23 cellular contexts compared by ENCODE assay signal in the genomic region with DNA sequence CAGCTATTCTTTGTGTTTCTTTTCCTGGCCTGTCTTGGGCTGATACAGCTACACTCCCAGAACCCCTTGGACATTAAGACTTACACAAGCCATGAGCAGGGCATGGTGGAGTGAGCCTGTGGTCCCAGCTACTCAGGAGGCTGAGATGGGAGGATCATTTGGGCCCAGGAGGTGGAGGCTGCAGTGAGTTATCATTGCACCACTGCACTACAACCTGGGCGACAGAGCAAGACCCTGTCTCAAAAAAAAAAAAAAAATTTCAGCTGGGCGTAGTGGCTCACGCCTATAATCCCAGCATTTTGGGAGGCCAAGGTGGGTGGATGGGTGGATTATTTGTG. TPM values are rescaled to one million over a fixed set of nuclear protein-coding genes. Genes with fewer than 3 reads are reported as not detected.
DNase-seq lines count a peak whose midpoint lies in the region; ATAC-seq and TF ChIP-seq lines count a peak whose summit lies in the region.
"Had no signal": no experiment of that assay in that cellular context is flagged by ENCODE, and none has a peak within 500 bp of the region (broad histone marks: within the 10 kb centered on the region; RNA-seq: fewer than 3 reads in every experiment).

No MANE protein-coding gene starts in this region.

- intact Hi-C loops in upper lobe of right lung (cut with DNase I) = no loop called here

- H4K20me1 ChIP-seq in MM.1S (ENCODE audit: insufficient read depth, low read length) (no peaks in the 10 kb centered on the region), osteoblast (ENCODE audit: insufficient read depth, low read length) (no peaks in the 10 kb centered on the region)

- no peaks in the 10 kb centered on the region for H3K9me2 ChIP-seq in MM.1S (replicated peaks; ENCODE audit: insufficient read depth, low read length)

- H3K27me3 Mint-ChIP-seq in chondrocyte (ENCODE audit: low read depth) = no peaks in the 10 kb centered on the region
- H3K27me3 Mint-ChIP-seq: activated T-cell treated with anti-CD3 and anti-CD28 coated beads, Interleukin-2, amount 50 U/mL, for 24 hours had no signal

- H3K4me2 ChIP-seq in MM.1S (ENCODE audit: low read depth, low read length) (peak overlapping the region; percentile 25; the same call in 1 of the 2 replicates), osteoblast (ENCODE audit: insufficient read depth, low read length) (peak overlapping the region; percentile 85)

- H3K27me3 ChIP-seq in MM.1S (replicated peaks; ENCODE audit: insufficient read depth, low read length) (no peaks in the 10 kb centered on the region), osteoblast (ENCODE audit: insufficient read depth, low read length) (no peaks in the 10 kb centered on the region), upper lobe of right lung (no peaks in the 10 kb centered on the region)
- H3K27me3 ChIP-seq: spleen had no signal

- peaks cover 68% of the 10 kb centered on the region for H3K4me1 Mint-ChIP-seq in chondrocyte (ENCODE audit: low read depth)

- no peaks in the 10 kb centered on the region for H3K36me3 ChIP-seq in MM.1S (replicated peaks; ENCODE audit: insufficient read depth, low read length)
- no peaks in the 10 kb centered on the region for H3K36me3 ChIP-seq in osteoblast (ENCODE audit: insufficient read depth, low read length)
- no peaks in the 10 kb centered on the region for H3K36me3 ChIP-seq in upper lobe of right lung
- H3K36me3 ChIP-seq: BE2C, lower lobe of right lung, neutrophil, spleen had no signal

- peaks cover 3% of the 10 kb centered on the region for H3K9me3 Mint-ChIP-seq in chondrocyte (ENCODE audit: low read depth)
- H3K9me3 Mint-ChIP-seq: stimulated activated effector memory CD8-positive, alpha-beta T cell treated with anti-CD3 and anti-CD28 coated beads, Interleukin-12 subunit alpha, Interleukin-12 subunit beta, amount 100 ng/mL, for 72 hours had no signal

- H3K4me1 ChIP-seq in MM.1S (ENCODE audit: low read length) = no peaks in the 10 kb centered on the region
- H3K4me1 ChIP-seq in osteoblast (ENCODE audit: insufficient read depth, low read length) = peaks cover 25% of the 10 kb centered on the region
- no peaks in the 10 kb centered on the region for H3K4me1 ChIP-seq in upper lobe of right lung
- H3K4me1 ChIP-seq: BE2C had no signal

- H3K4me3 Mint-ChIP-seq in chondrocyte (ENCODE audit: unreplicated experiment) = peak overlapping the region; percentile 4
- H3K4me3 Mint-ChIP-seq: activated CD4-positive, alpha-beta T cell treated with anti-CD3 and anti-CD28 coated beads for 36 hours; activated T-cell treated with anti-CD3 and anti-CD28 coated beads, Interleukin-2, amount 50 U/mL, for 24 hours; stimulated activated effector memory CD8-positive, alpha-beta T cell treated with anti-CD3 and anti-CD28 coated beads, Interleukin-12 subunit alpha, Interleukin-12 subunit beta, amount 100 ng/mL, for 72 hours had no signal

- ATAC-seq in upper lobe of right lung = no peak
- ATAC-seq: activated CD4-positive, alpha-beta T cell treated with anti-CD3 and anti-CD28 coated beads for 36 hours; GM12878; lower lobe of right lung; stimulated activated effector memory CD8-positive, alpha-beta T cell treated with anti-CD3 and anti-CD28 coated beads, Interleukin-12 subunit alpha, Interleukin-12 subunit beta, amount 100 ng/mL, for 72 hours had no signal

- H3K9me3 ChIP-seq in MM.1S (replicated peaks; ENCODE audit: insufficient read depth, low read length) (no peaks in the 10 kb centered on the region), osteoblast (ENCODE audit: low read depth, low read length) (peaks cover 2% of the 10 kb centered on the region), upper lobe of right lung (no peaks in the 10 kb centered on the region)
- H3K9me3 ChIP-seq: BE2C, lower lobe of right lung, neutrophil had no signal

- peak overlapping the region; percentile 99 for H3K27ac Mint-ChIP-seq in chondrocyte (ENCODE audit: unreplicated experiment)
- H3K27ac Mint-ChIP-seq: activated CD4-positive, alpha-beta T cell treated with anti-CD3 and anti-CD28 coated beads for 36 hours; activated T-cell treated with anti-CD3 and anti-CD28 coated beads, Interleukin-2, amount 50 U/mL, for 24 hours; stimulated activated effector memory CD8-positive, alpha-beta T cell treated with anti-CD3 and anti-CD28 coated beads, Interleukin-12 subunit alpha, Interleukin-12 subunit beta, amount 100 ng/mL, for 72 hours had no signal

- H3F3A ChIP-seq in MM.1S (ENCODE audit: insufficient read depth, low read length) = no peaks in the 10 kb centered on the region

- no peak for DNase-seq in MM.1S
- peak; percentile 39 for DNase-seq in chondrocyte (ENCODE audit: low spot score)
- DNase-seq in osteoblast (ENCODE audit: insufficient read length, low spot score, missing footprints) = no peak
- peak; percentile 17 for DNase-seq in upper lobe of right lung
- no peak for DNase-seq in foreskin melanocyte
- no peak for DNase-seq in NCI-H1092 treated with DMSO at 0.1 percent for 48 hours (lab: John Stamatoyannopoulos, UW)
- DNase-seq in NCI-H1436 (lab: John Stamatoyannopoulos, UW) = no peak
- DNase-seq: activated CD4-positive, alpha-beta T cell treated with anti-CD3 and anti-CD28 coated beads for 36 hours; activated CD8-positive, alpha-beta memory T cell treated with anti-CD3 and anti-CD28 coated beads for 24 hours; activated T-cell treated with anti-CD3 and anti-CD28 coated beads, Interleukin-2, amount 50 U/mL, for 24 hours; BE2C; cortex of kidney; H7; Kasumi-1; lower lobe of right lung; NCI-H1092; NCI-H2029 treated with DMSO at 0.1 percent for 48 hours; NCI-H774; spleen; stimulated activated CD4-positive, alpha-beta T cell treated with anti-CD3 and anti-CD28 coated beads, Interleukin-2, amount 100 ng/mL, for 48 hours had no signal

- H3K4me3 ChIP-seq in MM.1S (ENCODE audit: low read length) = no peak overlapping the region
- no peak overlapping the region for H3K4me3 ChIP-seq in osteoblast (ENCODE audit: insufficient read depth, low read length)
- no peak overlapping the region for H3K4me3 ChIP-seq in upper lobe of right lung
- H3K4me3 ChIP-seq: GM12878, lower lobe of right lung, spleen had no signal

- no peak overlapping the region for H3K9ac ChIP-seq in MM.1S (ENCODE audit: low read length)

- H3K36me3 Mint-ChIP-seq in chondrocyte (ENCODE audit: low read depth) = peaks cover 2% of the 10 kb centered on the region

- H2AFZ ChIP-seq in MM.1S (ENCODE audit: low read length) = no peak overlapping the region
- H2AFZ ChIP-seq in osteoblast (ENCODE audit: low read length) = no peak overlapping the region

- no peak for TF ChIP-seq CTCF in MM.1S (IDR thresholded peaks at IDR 0.05; ENCODE audit: low read length)
- TF ChIP-seq CTCF in chondrocyte (IDR thresholded peaks at IDR 0.05) = no peak
- no peak for TF ChIP-seq CTCF in osteoblast (IDR thresholded peaks at IDR 0.05; ENCODE audit: extremely low read depth, low read depth, low read length)
- no peak for TF ChIP-seq CTCF in upper lobe of right lung (IDR thresholded peaks at IDR 0.05)

- H3K79me2 ChIP-seq in MM.1S (ENCODE audit: low read length) (no peaks in the 10 kb centered on the region), osteoblast (ENCODE audit: insufficient read depth, low read length) (no peaks in the 10 kb centered on the region)

- no peak overlapping the region for H3K27ac ChIP-seq in MM.1S (ENCODE audit: low read length)
- H3K27ac ChIP-seq in osteoblast (ENCODE audit: low read depth, low read length) = peak overlapping the region; percentile 100
- no peak overlapping the region for H3K27ac ChIP-seq in upper lobe of right lung
- H3K27ac ChIP-seq: lower lobe of right lung, neutrophil, spleen had no signal

RNA-seq across cellular contexts. Expression of gene FOXK1, which starts 13.6 kb away (rescaled TPM):
- total RNA-seq in chondrocyte (53.3 to 78.3 TPM (median 77.9 TPM) in 3 replicates), osteoblast (26.2 and 31.8 TPM in 2 replicates), upper lobe of right lung (33.3 TPM)

Comparison
In these comparisons a context has a peak if more than half of its experiments do, and no peak if none do; other contexts are left out.
1. DNase-seq: peak in chondrocyte (single experiment) and upper lobe of right lung (single experiment); none in MM.1S (single experiment), osteoblast (single experiment), foreskin melanocyte (single experiment), NCI-H1092 treated with DMSO at 0.1 percent for 48 hours (single experiment) and NCI-H1436 (single experiment).